In genomic region chr20:62376112-62377063, GRCh38 we compare ENCODE assay signal across 1 cellular context.
TF ChIP-seq lines count a peak whose summit lies in the region.

No MANE protein-coding gene starts in this region.

TF ChIP-seq in IMR-90, 13 proteins besides CTCF, POLR2A, EP300 and RAD21:
- TF ChIP-seq FOS (IDR thresholded peaks at IDR 0.05; ENCODE audit: low read depth, low read length) (no peak), MXI1 (IDR thresholded peaks at IDR 0.05; ENCODE audit: borderline replicate concordance, low read depth, low read length) (no peak), SMC3 (IDR thresholded peaks at IDR 0.05; ENCODE audit: low read depth, low read length) (0 out of 2 replicates have a peak, but pooled peaks have one; percentile 26), RFX5 (IDR thresholded peaks at IDR 0.05; ENCODE audit: low read depth, low read length) (no peak), MAFK (IDR thresholded peaks at IDR 0.05; ENCODE audit: low read depth, low read length) (peak; percentile 52; the same call in 1 of the 2 replicates), CEBPB (IDR thresholded peaks at IDR 0.05; ENCODE audit: low read depth, low read length) (no peak), USF2 (IDR thresholded peaks at IDR 0.05; ENCODE audit: low read depth, low read length) (no peak), BHLHE40 (IDR thresholded peaks at IDR 0.05; ENCODE audit: low read depth, low read length) (no peak), MAZ (IDR thresholded peaks at IDR 0.05; ENCODE audit: borderline replicate concordance, low read depth, low read length) (no peak), CHD1 (IDR thresholded peaks at IDR 0.05; ENCODE audit: low read depth, low read length) (no peak), NFE2L2 (IDR thresholded peaks at IDR 0.05; ENCODE audit: low read depth, low read length) (no peak), RCOR1 (IDR thresholded peaks at IDR 0.05; ENCODE audit: insufficient replicate concordance, low read length) (no peak), ELK1 (IDR thresholded peaks at IDR 0.05; ENCODE audit: borderline replicate concordance, low read depth, low read length) (no peak)
TF ChIP-seq in IMR-90: peak in this region for 2.
